Comparison of ENCODE assay signal across 13 cellular contexts in genomic region chr19:42923106-42923505, GRCh38. TPM values are rescaled to one million over a fixed set of nuclear protein-coding genes. Genes with fewer than 3 reads are reported as not detected.
DNase-seq lines count a peak whose midpoint lies in the region; ATAC-seq and TF ChIP-seq lines count a peak whose summit lies in the region.
"Not testable (repeated sequence)": the region's sequence is repeated elsewhere in the genome, so short reads cannot be mapped to it uniquely, and the experiment has no call there.
"Had no signal": no experiment of that assay in that cellular context is flagged by ENCODE, and none has a peak within 500 bp of the region (broad histone marks: within the 10 kb centered on the region; RNA-seq: fewer than 3 reads in every experiment).

No MANE protein-coding gene starts in this region.

- H2AFZ ChIP-seq in HCT116 (ENCODE audit: low read depth, low read length, poor library complexity, severe bottlenecking): peak overlapping the region; percentile 79
- H2AFZ ChIP-seq in SK-N-SH (ENCODE audit: low read depth); fibroblast of lung (ENCODE audit: low read length): not testable (repeated sequence)

- H3K4me3 Mint-ChIP-seq in Caco-2 (ENCODE audit: unreplicated experiment); activated naive CD8-positive, alpha-beta T cell treated with anti-CD3 and anti-CD28 coated beads for 36 hours: not testable (repeated sequence)

- TF ChIP-seq POLR2A in HCT116 (IDR thresholded peaks at IDR 0.05; ENCODE audit: borderline replicate concordance, extremely low read depth, insufficient read depth, insufficient read length); testis (IDR thresholded peaks at IDR 0.05): not testable (repeated sequence)

- not testable (repeated sequence) for H3K4me1 ChIP-seq in Caco-2; HCT116 (ENCODE audit: control insufficient read depth in 1 of 2, insufficient read depth in 2 of 2, low read length in 2 of 2); SK-N-SH (ENCODE audit: control insufficient read depth in 1 of 2, insufficient read depth in 2 of 2, low read depth in 1 of 2, low read length in 1 of 2); fibroblast of lung (ENCODE audit: control insufficient read depth, extremely low read depth, insufficient read depth, low read length); testis

- POLR2A ChIA-PET in Caco-2 (lab: Charles Lee); HCT116 (lab: Charles Lee); SK-N-SH (lab: Yijun Ruan, JAX): not testable (repeated sequence)

- H3K9me3 ChIP-seq in Caco-2; HCT116 (ENCODE audit: control insufficient read depth in 1 of 2, insufficient read depth in 1 of 2, low read depth in 1 of 2, low read length in 2 of 2); SK-N-SH; fibroblast of lung (ENCODE audit: control insufficient read depth, insufficient read depth, low read depth, low read length); testis: not testable (repeated sequence)

- H3K4me2 ChIP-seq in HCT116 (ENCODE audit: low read length); SK-N-SH; fibroblast of lung (ENCODE audit: extremely low read depth, insufficient read depth, low read length): not testable (repeated sequence)

- ATAC-seq in HCT116: peak; percentile 40; the same call in 1 of the 2 replicates

- TF ChIP-seq RAD21 in HCT116 (IDR thresholded peaks at IDR 0.05; ENCODE audit: low read depth): peak; percentile 43; the same call in 1 of the 2 replicates
- peak; percentile 50 for TF ChIP-seq RAD21 in SK-N-SH (IDR thresholded peaks at IDR 0.05; ENCODE audit: low read length)

- CTCF ChIA-PET in Caco-2 (lab: Charles Lee); HCT116 (lab: Charles Lee): not testable (repeated sequence)
- CTCF ChIA-PET in SK-N-SH (lab: Yijun Ruan, JAX): interaction anchor here (1.6 kb wide), 1 partner anchor 38 kb away, joined by 3 read pairs; no protein-coding TSS in a partner anchor

- intact Hi-C loops in Caco-2 (cut with micrococcal nuclease; ENCODE audit: unreplicated experiment); HCT116 (cut with micrococcal nuclease); testis (cut with DNase I; ENCODE audit: low total_unique reads): not testable (repeated sequence)

- not testable (repeated sequence) for H3K27ac Mint-ChIP-seq in Caco-2 (ENCODE audit: unreplicated experiment); activated naive CD8-positive, alpha-beta T cell treated with anti-CD3 and anti-CD28 coated beads for 36 hours

- not testable (repeated sequence) for H3K9me2 ChIP-seq in HCT116 (ENCODE audit: insufficient read depth); SK-N-SH

- not testable (repeated sequence) for BruUV-seq in Caco-2 (replicated peaks; lab: Mats Ljungman, UMichigan); HCT116 (replicated peaks; lab: Mats Ljungman, UMichigan)

- RAD21 ChIA-PET in HCT116 (lab: Charles Lee; ENCODE audit: low non-redundant PET in 1 of 2, low total read pairs in 2 of 2, uncharacterized antibody in 2 of 2, unreplicated experiment in 2 of 2): not testable (repeated sequence)

- not testable (repeated sequence) for H3K79me2 ChIP-seq in HCT116 (ENCODE audit: insufficient read depth, low read length); SK-N-SH (ENCODE audit: insufficient read depth); fibroblast of lung (ENCODE audit: control insufficient read depth, insufficient read depth, low read length)

- H3K9me3 Mint-ChIP-seq in Caco-2 (ENCODE audit: unreplicated experiment); activated naive CD8-positive, alpha-beta T cell treated with anti-CD3 and anti-CD28 coated beads for 36 hours: not testable (repeated sequence)

- H3K4me1 Mint-ChIP-seq in Caco-2 (ENCODE audit: low read depth, unreplicated experiment); activated naive CD8-positive, alpha-beta T cell treated with anti-CD3 and anti-CD28 coated beads for 36 hours: not testable (repeated sequence)

- DNase-seq in Caco-2 (peak in 1 of 2 experiments; percentile 28), HCT116 (ENCODE audit: low read depth, low spot score) (peak; percentile 49), NCI-H2029 treated with DMSO at 0.1 percent for 48 hours (lab: John Stamatoyannopoulos, UW) (peak; percentile 29), SK-N-SH (peak; percentile 14), fibroblast of lung (ENCODE audit: low read depth in 2 of 2) (peak; percentile 38 to 58), lung microvascular endothelial cell (ENCODE audit: low read depth in 2 of 2) (peak; percentile 54 to 68), testis (peak; percentile 66)
- peak; percentile 24 for DNase-seq in activated naive CD8-positive, alpha-beta T cell treated with anti-CD3 and anti-CD28 coated beads for 36 hours

- H3K27me3 ChIP-seq in Caco-2 (replicated peaks; ENCODE audit: control insufficient read depth, insufficient read depth, low read length); HCT116 (ENCODE audit: insufficient read depth, low read length); SK-N-SH (ENCODE audit: insufficient read depth); fibroblast of lung (ENCODE audit: control insufficient read depth, insufficient read depth, low read length); testis: not testable (repeated sequence)

- H3K27ac ChIP-seq in HCT116 (ENCODE audit: low read depth, low read length); SK-N-SH (ENCODE audit: low read depth in 2 of 2, low read length in 1 of 2); fibroblast of lung (ENCODE audit: insufficient read depth, low read length); testis: not testable (repeated sequence)

- not testable (repeated sequence) for H3K9ac ChIP-seq in HCT116 (ENCODE audit: low read length); SK-N-SH; fibroblast of lung (ENCODE audit: insufficient read depth, low read length)

- TF ChIP-seq CTCF in Caco-2 (IDR thresholded peaks at IDR 0.05; ENCODE audit: insufficient read depth in 1 of 2, low read depth in 1 of 2, low read length in 1 of 2, severe bottlenecking in 1 of 2, unreplicated experiment in 1 of 2) (peak; percentile 26 to 31), HCT116 (IDR thresholded peaks at IDR 0.05 in 2 of 3, conservative IDR thresholded peaks at IDR 0.05 in 1 of 3; ENCODE audit: borderline replicate concordance in 1 of 3, insufficient read depth in 1 of 3, low read depth in 2 of 3, low read length in 2 of 3) (peak; percentile 45 to 85 (median 69); a peak in 5 of 6 replicates), SK-N-SH (IDR thresholded peaks at IDR 0.05) (peak; percentile 68), fibroblast of lung (conservative IDR thresholded peaks at IDR 0.05 in 1 of 2, IDR thresholded peaks at IDR 0.05 in 1 of 2; ENCODE audit: low read depth in 1 of 2, low read length in 2 of 2) (peak; percentile 63 to 74), testis (IDR thresholded peaks at IDR 0.05) (peak in 2 of 3 experiments; percentile 14 to 25)

- H3K36me3 ChIP-seq in Caco-2 (ENCODE audit: control insufficient read depth, insufficient read depth, low read length); HCT116 (ENCODE audit: control insufficient read depth in 1 of 2, insufficient read depth in 2 of 2, low read length in 2 of 2); SK-N-SH (replicated peaks in 1 of 2; ENCODE audit: control insufficient read depth in 1 of 2, insufficient read depth in 2 of 2, low read length in 1 of 2); fibroblast of lung (ENCODE audit: control insufficient read depth, insufficient read depth, low read length); testis (ENCODE audit: low read depth, missing control alignments): not testable (repeated sequence)

- not testable (repeated sequence) for H3K4me3 ChIP-seq in Caco-2 (ENCODE audit: low read depth, low read length); HCT116 (replicated peaks in 1 of 2; ENCODE audit: low read depth in 1 of 2, low read length in 2 of 2); SK-N-SH (ENCODE audit: low read depth in 2 of 2, low read length in 1 of 2); fibroblast of lung (replicated peaks in 1 of 4; ENCODE audit: control extremely low read depth in 1 of 4, insufficient read depth in 1 of 4, low read depth in 3 of 4, low read length in 4 of 4); testis

- TF ChIP-seq EP300 in SK-N-SH (IDR thresholded peaks at IDR 0.05; ENCODE audit: borderline replicate concordance in 1 of 2, low read depth in 1 of 2, low read length in 1 of 2): not testable (repeated sequence)

- not testable (repeated sequence) for H3K36me3 Mint-ChIP-seq in Caco-2 (ENCODE audit: insufficient read depth, unreplicated experiment); activated naive CD8-positive, alpha-beta T cell treated with anti-CD3 and anti-CD28 coated beads for 36 hours

- H3F3A ChIP-seq in SK-N-SH (replicated peaks; ENCODE audit: insufficient read depth): not testable (repeated sequence)

- H4K20me1 ChIP-seq in HCT116 (ENCODE audit: insufficient read depth); SK-N-SH (ENCODE audit: insufficient read depth); fibroblast of lung (ENCODE audit: control insufficient read depth, extremely low read depth, insufficient read depth, low read length): not testable (repeated sequence)

- not testable (repeated sequence) for H3K27me3 Mint-ChIP-seq in Caco-2 (ENCODE audit: insufficient read depth, unreplicated experiment)
- H3K27me3 Mint-ChIP-seq in activated naive CD8-positive, alpha-beta T cell treated with anti-CD3 and anti-CD28 coated beads for 36 hours: peaks cover 21% of the 10 kb centered on the region

- WGBS in SK-N-SH (ENCODE audit: low lambda C conversion rate): 10% methylated on average over 9 of the region's 9 CpGs
- 40 to 48% methylated on average over 9 of the region's 9 CpGs for WGBS in testis, 2 donors

RNA-seq across cellular contexts. Expression of gene PSG6, which starts 5.4 kb away (rescaled TPM):
- total RNA-seq in Caco-2 (2022) (0.18 TPM in 1 of 2 replicates, not detected in the other), HCT116 (2021; ENCODE audit: unreplicated experiment) (not detected), fibroblast of lung (0.17 TPM in 1 of 2 replicates, not detected in the other), lung microvascular endothelial cell (not detected in 2 replicates), testis (not detected)
- polyA plus RNA-seq in HCT116 (2012): not detected in 2 replicates
- polyA plus RNA-seq in SK-N-SH (2012; rRNA removed) (0.05 TPM in 1 of 2 replicates, not detected in the other), fibroblast of lung (0.18 and 0.76 TPM in 2 replicates), testis (ENCODE audit: insufficient read depth, low read depth, low replicate concordance) (not detected)
- not detected in 2 replicates for polyA plus RNA-seq in SK-N-SH (2012; cell fraction: cytosol; rRNA removed)
- 0.06 and 0.07 TPM in 2 replicates for polyA plus RNA-seq in SK-N-SH (2012; cell fraction: nucleus; rRNA removed)
- total RNA-seq in activated naive CD8-positive, alpha-beta T cell treated with anti-CD3 and anti-CD28 coated beads for 36 hours: not detected
- polyA plus RNA-seq in fibroblast of lung (2012): 0.15 and 0.61 TPM in 2 replicates
- not detected in 2 replicates for polyA minus RNA-seq in fibroblast of lung (ENCODE audit: low replicate concordance)
- total RNA-seq: activated B cell treated with CpG ODN at 0.5 μM for 24 hours; glomerular endothelial cell; naive thymus-derived CD8-positive, alpha-beta T cell; urinary bladder had no signal
- polyA plus RNA-seq: adipose tissue; naive thymus-derived CD8-positive, alpha-beta T cell; urinary bladder had no signal

RNA-seq across cellular contexts. Expression of gene PSG7, which starts 13.9 kb away (rescaled TPM):
- total RNA-seq in Caco-2 (2022): not detected in 2 replicates
- not detected for total RNA-seq in HCT116 (2021; ENCODE audit: unreplicated experiment)
- polyA plus RNA-seq in HCT116 (2012): 0.04 TPM in 1 of 2 replicates, not detected in the other
- 0.05 TPM in 1 of 2 replicates, not detected in the other for polyA plus RNA-seq in SK-N-SH (2012; rRNA removed)
- polyA plus RNA-seq in SK-N-SH (2012; cell fraction: cytosol; rRNA removed): 0.04 and 0.06 TPM in 2 replicates
- polyA plus RNA-seq in SK-N-SH (2012; cell fraction: nucleus; rRNA removed): 0.18 TPM in 1 of 2 replicates, not detected in the other
- not detected for total RNA-seq in activated naive CD8-positive, alpha-beta T cell treated with anti-CD3 and anti-CD28 coated beads for 36 hours
- not detected in 2 replicates for total RNA-seq in fibroblast of lung
- 0.66 and 1.1 TPM in 2 replicates for polyA plus RNA-seq in fibroblast of lung
- 0.48 and 0.63 TPM in 2 replicates for polyA plus RNA-seq in fibroblast of lung (2012)
- not detected in 2 replicates for polyA minus RNA-seq in fibroblast of lung (ENCODE audit: low replicate concordance)
- total RNA-seq in lung microvascular endothelial cell: not detected in 2 replicates
- total RNA-seq in testis: not detected
- polyA plus RNA-seq in testis (ENCODE audit: insufficient read depth, low read depth, low replicate concordance): not detected
- total RNA-seq: activated B cell treated with CpG ODN at 0.5 μM for 24 hours; glomerular endothelial cell; naive thymus-derived CD8-positive, alpha-beta T cell; urinary bladder had no signal
- polyA plus RNA-seq: adipose tissue; naive thymus-derived CD8-positive, alpha-beta T cell; urinary bladder had no signal

RNA-seq across cellular contexts. Expression of gene PSG1, which starts 43.6 kb away (rescaled TPM):
- 0.37 TPM in 1 of 2 replicates, not detected in the other for total RNA-seq in Caco-2 (2022)
- not detected for total RNA-seq in HCT116 (2021; ENCODE audit: unreplicated experiment)
- not detected in 2 replicates for polyA plus RNA-seq in HCT116 (2012)
- polyA plus RNA-seq in SK-N-SH (2012; rRNA removed): 0.18 and 0.19 TPM in 2 replicates
- polyA plus RNA-seq in SK-N-SH (2012; cell fraction: cytosol; rRNA removed): 0.12 and 0.14 TPM in 2 replicates
- polyA plus RNA-seq in SK-N-SH (2012; cell fraction: nucleus; rRNA removed): 0.09 and 0.48 TPM in 2 replicates
- total RNA-seq in activated naive CD8-positive, alpha-beta T cell treated with anti-CD3 and anti-CD28 coated beads for 36 hours: not detected
- 0.51 and 1.3 TPM in 2 replicates for total RNA-seq in fibroblast of lung
- 16.4 and 23.3 TPM in 2 replicates for polyA plus RNA-seq in fibroblast of lung
- polyA plus RNA-seq in fibroblast of lung (2012): 19.7 and 26.0 TPM in 2 replicates
- 10.3 and 15.5 TPM in 2 replicates for polyA minus RNA-seq in fibroblast of lung (ENCODE audit: low replicate concordance)
- 0.22 TPM in 1 of 2 replicates, not detected in the other for total RNA-seq in lung microvascular endothelial cell
- total RNA-seq in testis: not detected
- polyA plus RNA-seq in testis (ENCODE audit: insufficient read depth, low read depth, low replicate concordance): not detected
- total RNA-seq: activated B cell treated with CpG ODN at 0.5 μM for 24 hours; naive thymus-derived CD8-positive, alpha-beta T cell; urinary bladder had no signal
- polyA plus RNA-seq: adipose tissue; naive thymus-derived CD8-positive, alpha-beta T cell; urinary bladder had no signal
